Comparison of ENCODE assay signal across 8 cellular contexts in the genomic region with DNA sequence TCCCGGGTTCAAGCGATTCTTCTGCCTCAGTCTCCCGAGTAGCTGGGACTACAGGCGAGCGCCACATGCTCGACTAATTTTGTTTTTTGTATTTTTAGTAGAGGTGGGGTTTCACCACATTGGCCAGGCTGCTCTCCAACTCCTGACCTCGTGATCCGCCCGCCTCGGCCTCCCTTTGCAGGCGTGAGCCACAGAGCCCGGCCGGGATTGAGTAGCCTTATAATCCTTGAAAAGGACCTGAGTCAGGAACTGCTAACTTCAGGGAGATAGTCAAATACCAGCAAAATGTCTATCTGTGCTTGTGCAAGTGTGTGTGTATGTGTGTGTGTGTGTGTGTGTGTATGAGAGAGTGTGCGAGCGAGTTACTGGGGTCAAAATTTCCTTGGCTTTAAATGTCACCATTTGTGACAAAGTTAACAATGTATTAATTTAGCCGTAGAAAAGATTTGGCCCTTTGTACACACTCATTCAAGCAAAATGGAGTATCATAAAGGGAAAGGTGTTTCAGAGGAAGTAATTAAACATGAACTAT. TPM values are rescaled to one million over a fixed set of nuclear protein-coding genes. Genes with fewer than 3 reads are reported as not detected.
DNase-seq lines count a peak whose midpoint lies in the region; ATAC-seq and TF ChIP-seq lines count a peak whose summit lies in the region.

No MANE protein-coding gene starts in this region.

- peak overlapping the region; percentile 66; the same call in 1 of the 2 replicates for H3K4me2 ChIP-seq in MM.1S (ENCODE audit: low read depth, low read length)

- no peaks in the 10 kb centered on the region for H3K9me3 ChIP-seq in CD8-positive, alpha-beta T cell (ENCODE audit: low read length)
- H3K9me3 ChIP-seq in MM.1S (replicated peaks; ENCODE audit: insufficient read depth, low read length): no peaks in the 10 kb centered on the region

- no peaks in the 10 kb centered on the region for H3K9me3 Mint-ChIP-seq in CD8-positive, alpha-beta T cell
- peaks cover 13% of the 10 kb centered on the region for H3K9me3 Mint-ChIP-seq in nephron

- peaks cover 10% of the 10 kb centered on the region; the same call in 1 of the 2 replicates for H3F3A ChIP-seq in MM.1S (ENCODE audit: insufficient read depth, low read length)

- H2AFZ ChIP-seq in MM.1S (ENCODE audit: low read length): no peak overlapping the region

- POLR2A ChIA-PET in CD8-positive, alpha-beta T cell (lab: Charles Lee): interaction anchor here (1.6 kb wide), 1 partner anchor 332 kb away, joined by 3 read pairs; no protein-coding TSS in a partner anchor

- H3K36me3 ChIP-seq in CD8-positive, alpha-beta T cell (ENCODE audit: insufficient read depth, low read length): no peaks in the 10 kb centered on the region
- H3K36me3 ChIP-seq in MM.1S (replicated peaks; ENCODE audit: insufficient read depth, low read length): no peaks in the 10 kb centered on the region

- peaks cover 16% of the 10 kb centered on the region for H3K4me1 Mint-ChIP-seq in CD8-positive, alpha-beta T cell (ENCODE audit: low read depth)
- peaks cover 12% of the 10 kb centered on the region for H3K4me1 Mint-ChIP-seq in nephron

- intact Hi-C loops in CD8-positive, alpha-beta T cell (cut with DNase I, micrococcal nuclease): loop anchor here (5.0 to 10.0 kb wide), 5 partner anchors 54 to 1964 kb away; partner anchors contain the start of genes FUNDC1 (in 1 of the 2) and RP2 (in 1 of the 2)

- no peak for ATAC-seq in CD8-positive, alpha-beta T cell
- no peak for ATAC-seq in HG02610 (IDR thresholded peaks at IDR 0.05; ENCODE audit: unreplicated experiment)

- peak overlapping the region; percentile 91; the same call in 1 of the 2 replicates for H3K9ac ChIP-seq in MM.1S (ENCODE audit: low read length)

- TF ChIP-seq CTCF in CD8-positive, alpha-beta T cell (IDR thresholded peaks at IDR 0.05): no peak
- TF ChIP-seq CTCF in MM.1S (IDR thresholded peaks at IDR 0.05; ENCODE audit: low read length): no peak
- TF ChIP-seq CTCF in nephron (IDR thresholded peaks at IDR 0.05; ENCODE audit: unreplicated experiment in 3 of 3): no peak

- H3K9me2 ChIP-seq in MM.1S (replicated peaks; ENCODE audit: insufficient read depth, low read length): no peaks in the 10 kb centered on the region

- H3K27ac ChIP-seq in CD8-positive, alpha-beta T cell (ENCODE audit: low read depth, low read length): no peak overlapping the region
- H3K27ac ChIP-seq in MM.1S (ENCODE audit: low read length): no peak overlapping the region

- no peaks in the 10 kb centered on the region for H3K27me3 Mint-ChIP-seq in CD8-positive, alpha-beta T cell (ENCODE audit: low read depth)
- H3K27me3 Mint-ChIP-seq in nephron (ENCODE audit: low read depth): no peaks in the 10 kb centered on the region

- H3K79me2 ChIP-seq in MM.1S (ENCODE audit: low read length): peaks cover 42% of the 10 kb centered on the region

- H3K36me3 Mint-ChIP-seq in CD8-positive, alpha-beta T cell: peaks cover 7% of the 10 kb centered on the region
- no peaks in the 10 kb centered on the region for H3K36me3 Mint-ChIP-seq in nephron (ENCODE audit: low read depth)

- H4K20me1 ChIP-seq in MM.1S (ENCODE audit: insufficient read depth, low read length): no peaks in the 10 kb centered on the region

- DNase-seq in CD8-positive, alpha-beta T cell: no peak
- DNase-seq in MM.1S (no peak), ecto neural progenitor cell (ENCODE audit: low spot score) (peak; percentile 47), OCI-M2 (lab: John Stamatoyannopoulos, UW; ENCODE audit: unreplicated experiment) (no peak), HPDE6-E6E7 (ENCODE audit: extremely low spot score) (no peak), NCI-H526 treated with DMSO at 0.1 percent for 48 hours (lab: John Stamatoyannopoulos, UW) (no peak)

- peak overlapping the region; percentile 67 for H3K27ac Mint-ChIP-seq in CD8-positive, alpha-beta T cell
- peak overlapping the region; percentile 77 to 95 (median 86) for H3K27ac Mint-ChIP-seq in nephron

- H3K4me1 ChIP-seq in CD8-positive, alpha-beta T cell (ENCODE audit: insufficient read depth, low read length): peaks cover 15% of the 10 kb centered on the region
- no peaks in the 10 kb centered on the region for H3K4me1 ChIP-seq in MM.1S (ENCODE audit: low read length)

- no peaks in the 10 kb centered on the region for H3K27me3 ChIP-seq in CD8-positive, alpha-beta T cell (ENCODE audit: insufficient read depth, low read length)
- H3K27me3 ChIP-seq in MM.1S (replicated peaks; ENCODE audit: insufficient read depth, low read length): no peaks in the 10 kb centered on the region

- H3K4me3 Mint-ChIP-seq in CD8-positive, alpha-beta T cell: peak overlapping the region; percentile 47
- H3K4me3 Mint-ChIP-seq in nephron: peak overlapping the region; percentile 77 to 81 (median 80)

- CTCF ChIA-PET in CD8-positive, alpha-beta T cell (lab: Charles Lee): no interaction called here

- no peak overlapping the region for H3K4me3 ChIP-seq in CD8-positive, alpha-beta T cell (ENCODE audit: low read depth, low read length)
- H3K4me3 ChIP-seq in MM.1S (ENCODE audit: low read length): peak overlapping the region; percentile 85; the same call in 1 of the 2 replicates

RNA-seq across cellular contexts. Expression of gene KDM6A, which starts 1.8 kb away (rescaled TPM):
- total RNA-seq in CD8-positive, alpha-beta T cell: 10 to 100 TPM; 61.5 to 63.5 TPM

RNA-seq across cellular contexts. Expression of gene DUSP21, which starts 27.4 kb away (rescaled TPM):
- not detected for total RNA-seq in CD8-positive, alpha-beta T cell
